ENCODE assay signal across 9 cellular contexts in the genomic region with DNA sequence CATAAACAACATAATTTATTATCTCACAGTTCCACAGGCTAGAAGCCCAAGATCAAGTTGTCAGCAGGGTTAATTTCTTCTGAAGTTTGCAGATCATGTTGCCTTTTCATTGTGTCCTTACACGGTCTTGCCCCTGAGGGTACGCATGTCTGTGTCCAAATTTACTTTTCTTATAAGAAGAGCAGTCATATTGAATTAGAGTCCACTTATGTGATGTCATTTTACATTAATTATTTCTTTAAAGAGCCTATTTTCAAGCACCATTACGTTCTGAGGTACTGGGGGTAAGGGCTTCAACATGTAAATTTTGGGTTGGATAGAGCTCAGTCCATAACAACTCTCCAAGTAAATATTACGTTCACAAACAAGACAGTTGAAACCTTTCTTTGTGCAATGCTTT.
"Had no signal": no experiment of that assay in that cellular context is flagged by ENCODE, and none has a peak within 500 bp of the region (broad histone marks: within the 10 kb centered on the region; RNA-seq: fewer than 3 reads in every experiment).

No MANE protein-coding gene starts in this region.

- ATAC-seq: HCT116, K562 had no signal

- H3K4me1 ChIP-seq: HAP-1 had no signal

- FAIRE-seq: K562 had no signal

- H3K36me3 ChIP-seq: HAP-1 had no signal

- H3K9me3 ChIP-seq: HAP-1 had no signal

- H3K4me3 ChIP-seq: HAP-1, K562 had no signal

- H3K27ac ChIP-seq: HL-60 had no signal

- DNase-seq: GOT3, H7, HFFc6, IMR-90, KG1 had no signal
